ENCODE assay signal across 16 cellular contexts in the genomic region with DNA sequence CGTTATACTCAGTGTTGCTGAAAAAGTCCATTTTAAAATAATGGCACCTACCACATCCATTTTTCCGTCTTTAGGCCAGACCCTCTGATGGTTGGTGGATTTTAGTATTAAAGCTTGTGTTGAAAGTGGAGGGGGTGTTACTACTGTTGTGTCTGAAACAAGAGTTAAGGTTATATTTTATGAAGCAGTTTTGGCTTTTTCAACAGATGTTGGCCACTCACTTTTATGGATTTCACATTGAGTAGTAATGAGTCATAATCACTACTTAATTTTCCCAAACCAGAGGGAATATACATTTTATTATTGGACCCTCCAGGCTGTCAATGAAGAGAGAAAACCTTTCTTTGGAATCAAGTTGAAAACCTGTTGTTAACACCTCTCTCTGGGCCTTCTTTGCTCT.
"Had no signal": no experiment of that assay in that cellular context is flagged by ENCODE, and none has a peak within 500 bp of the region (broad histone marks: within the 10 kb centered on the region; RNA-seq: fewer than 3 reads in every experiment).

No MANE protein-coding gene starts in this region.

- DNase-seq: activated CD4-positive, alpha-beta memory T cell treated with anti-CD3 and anti-CD28 coated beads for 36 hours; activated CD4-positive, alpha-beta T cell treated with anti-CD3 and anti-CD28 coated beads for 1 hour; activated gamma-delta T cell treated with Interleukin-2 at 50 U/mL for 16 hours; activated naive CD8-positive, alpha-beta T cell treated with anti-CD3 and anti-CD28 coated beads, Interleukin-2, amount 10 ng/mL, durations not matched to agents 7 days and 5 days; activated T-cell treated with anti-CD3 and anti-CD28 coated beads, Interleukin-2, amount 50 U/mL, for 4 hours; aorta; kidney; left ventricle myocardium superior; mesendoderm; pancreas; stimulated activated CD4-positive, alpha-beta T cell treated with anti-CD3 and anti-CD28 coated beads, Interleukin-15, amount 100 ng/mL, for 24 hours; stomach; T-helper 9 cell had no signal

- H3K4me3 ChIP-seq: gastroesophageal sphincter, neural progenitor cell, pancreas, stomach, thoracic aorta had no signal

- H3K36me3 Mint-ChIP-seq: activated CD4-positive, alpha-beta memory T cell treated with anti-CD3 and anti-CD28 coated beads for 36 hours; activated naive CD8-positive, alpha-beta T cell treated with anti-CD3 and anti-CD28 coated beads, Interleukin-2, amount 10 ng/mL, durations not matched to agents 7 days and 5 days had no signal

- ATAC-seq: activated T-cell treated with anti-CD3 and anti-CD28 coated beads, Interleukin-2, amount 50 U/mL, for 4 hours; gastroesophageal sphincter; left ventricle myocardium superior; pancreas had no signal

- H3K36me3 ChIP-seq: gastroesophageal sphincter, neural progenitor cell, pancreas, stomach, thoracic aorta had no signal

- H3K4me2 ChIP-seq: neural progenitor cell had no signal

- H3K27me3 ChIP-seq: gastroesophageal sphincter, neural progenitor cell, pancreas, stomach had no signal

- H2AFZ ChIP-seq: neural progenitor cell had no signal

- H3K27ac Mint-ChIP-seq: activated CD4-positive, alpha-beta memory T cell treated with anti-CD3 and anti-CD28 coated beads for 36 hours; activated naive CD8-positive, alpha-beta T cell treated with anti-CD3 and anti-CD28 coated beads, Interleukin-2, amount 10 ng/mL, durations not matched to agents 7 days and 5 days; neural progenitor cell had no signal

- H3K9me3 Mint-ChIP-seq: activated CD4-positive, alpha-beta memory T cell treated with anti-CD3 and anti-CD28 coated beads for 36 hours; activated naive CD8-positive, alpha-beta T cell treated with anti-CD3 and anti-CD28 coated beads, Interleukin-2, amount 10 ng/mL, durations not matched to agents 7 days and 5 days; activated T-cell treated with anti-CD3 and anti-CD28 coated beads, Interleukin-2, amount 50 U/mL, for 4 hours had no signal

- H3K4me1 ChIP-seq: pancreas had no signal

- H3K27ac ChIP-seq: gastroesophageal sphincter, neural progenitor cell, pancreas, stomach, thoracic aorta had no signal

- H3K9ac ChIP-seq: neural progenitor cell had no signal

- H3K4me1 Mint-ChIP-seq: activated naive CD8-positive, alpha-beta T cell treated with anti-CD3 and anti-CD28 coated beads, Interleukin-2, amount 10 ng/mL, durations not matched to agents 7 days and 5 days had no signal

- H3K9me3 ChIP-seq: gastroesophageal sphincter, pancreas, stomach, thoracic aorta had no signal

- H3K4me3 Mint-ChIP-seq: activated CD4-positive, alpha-beta memory T cell treated with anti-CD3 and anti-CD28 coated beads for 36 hours; activated naive CD8-positive, alpha-beta T cell treated with anti-CD3 and anti-CD28 coated beads, Interleukin-2, amount 10 ng/mL, durations not matched to agents 7 days and 5 days; activated T-cell treated with anti-CD3 and anti-CD28 coated beads, Interleukin-2, amount 50 U/mL, for 4 hours; neural progenitor cell had no signal
